Comparison of ENCODE assay signal across 1 cellular context in genomic region chr15:62495670-62496328, GRCh38.
TF ChIP-seq lines count a peak whose summit lies in the region.

No MANE protein-coding gene starts in this region.

TF ChIP-seq in GM23338, 12 proteins besides CTCF, POLR2A, EP300 and RAD21 (continued from another document):
- TF ChIP-seq ZNF462 (CRISPR knock-in tag; IDR thresholded peaks at IDR 0.05): no peak
- TF ChIP-seq EZH2phosphoT487 (IDR thresholded peaks at IDR 0.05; ENCODE audit: unreplicated experiment): no peak
- no peak for TF ChIP-seq POLR2AphosphoS5 (IDR thresholded peaks at IDR 0.05; ENCODE audit: low read depth)
- no peak for TF ChIP-seq JUNB (IDR thresholded peaks at IDR 0.05; ENCODE audit: unreplicated experiment)
